Comparison of ENCODE assay signal across 28 cellular contexts in genomic region chr19:1917926-1918325, GRCh38.
"Had no signal": no experiment of that assay in that cellular context is flagged by ENCODE, and none has a peak within 500 bp of the region (broad histone marks: within the 10 kb centered on the region; RNA-seq: fewer than 3 reads in every experiment).

No MANE protein-coding gene starts in this region.

- H2AFZ ChIP-seq: neural progenitor cell had no signal

- H3K36me3 ChIP-seq: neural progenitor cell had no signal

- H3K27me3 Mint-ChIP-seq: naive thymus-derived CD8-positive, alpha-beta T cell; progenitor cell of endocrine pancreas; stimulated activated naive B cell treated with anti-CD40 and anti-IgM and Interleukin-4, amounts not matched to agents 10 μg/mL and 1 μg/mL and 100 μg/mL, for 72 hours had no signal

- H3K4me2 ChIP-seq: neural progenitor cell had no signal

- H3K27ac Mint-ChIP-seq: nephron had no signal

- H3K27me3 ChIP-seq: left lung, neural progenitor cell, right atrium auricular region, stomach, testis, thyroid gland, transverse colon, upper lobe of left lung, vagina had no signal

- H3K4me1 Mint-ChIP-seq: nephron, neural progenitor cell had no signal

- H3K4me3 ChIP-seq: left lung, lower lobe of right lung, neural progenitor cell, right atrium auricular region, skin epidermis, stomach, testis, thyroid gland, transverse colon, upper lobe of left lung, vagina had no signal

- H3K9ac ChIP-seq: neural progenitor cell had no signal

- DNase-seq: hypothalamus; immature natural killer cell; kidney; left colon; left lung; lower lobe of right lung; mammary epithelial cell; mesenchymal stem cell; naive thymus-derived CD8-positive, alpha-beta T cell; stimulated activated CD4-positive, alpha-beta T cell treated with anti-CD3 and anti-CD28 coated beads, Interleukin-12 subunit alpha, Interleukin-12 subunit beta, amount 100 ng/mL, for 4 hours; stimulated activated CD4-positive, alpha-beta T cell treated with anti-CD3 and anti-CD28 coated beads, Interleukin-15, amount 100 ng/mL, for 24 hours; stimulated activated CD4-positive, alpha-beta T cell treated with anti-CD3 and anti-CD28 coated beads, Interleukin-2, amount 100 ng/mL, for 24 hours; stimulated activated CD4-positive, alpha-beta T cell treated with anti-CD3 and anti-CD28 coated beads, Interleukin-4, amount 100 ng/mL, for 1 hour; stimulated activated naive B cell treated with anti-CD40 and anti-IgM and Interleukin-4, amounts not matched to agents 10 μg/mL and 1 μg/mL and 100 μg/mL, for 72 hours; stimulated activated naive CD8-positive, alpha-beta T cell treated with anti-CD3 and anti-CD28 coated beads, Interleukin-15, Interleukin-2, amounts not matched to agents 100 U/mL and 50 U/mL, for 24 hours; stomach; testis; thyroid gland; transverse colon had no signal

- H3K9me3 ChIP-seq: left lung, lower lobe of right lung, right atrium auricular region, stomach, testis, thyroid gland, transverse colon, upper lobe of left lung, vagina had no signal

- H3K4me1 ChIP-seq: left lung, lower lobe of right lung, neural progenitor cell, right atrium auricular region, testis, transverse colon, upper lobe of left lung, vagina had no signal

- FAIRE-seq: islet of Langerhans, kidney had no signal

- ATAC-seq: left colon; left lung; lower lobe of right lung; naive thymus-derived CD8-positive, alpha-beta T cell; sciatic nerve; stimulated activated naive B cell treated with anti-CD40 and anti-IgM and Interleukin-4, amounts not matched to agents 10 μg/mL and 1 μg/mL and 100 μg/mL, for 72 hours; stimulated activated naive CD8-positive, alpha-beta T cell treated with anti-CD3 and anti-CD28 coated beads, Interleukin-15, Interleukin-2, amounts not matched to agents 100 U/mL and 50 U/mL, for 24 hours had no signal

- H3K9me3 Mint-ChIP-seq: immature natural killer cell; naive thymus-derived CD8-positive, alpha-beta T cell; nephron; neural progenitor cell; stimulated activated naive B cell treated with anti-CD40 and anti-IgM and Interleukin-4, amounts not matched to agents 10 μg/mL and 1 μg/mL and 100 μg/mL, for 72 hours had no signal

- H3K27ac ChIP-seq: left lung, lower lobe of right lung, neural progenitor cell, right atrium auricular region, skin epidermis, stomach, testis, thyroid gland, transverse colon, upper lobe of left lung, vagina had no signal

- H3K4me3 Mint-ChIP-seq: immature natural killer cell; naive thymus-derived CD8-positive, alpha-beta T cell; nephron; neural progenitor cell; stimulated activated naive B cell treated with anti-CD40 and anti-IgM and Interleukin-4, amounts not matched to agents 10 μg/mL and 1 μg/mL and 100 μg/mL, for 72 hours had no signal
